Comparison of ENCODE assay signal across 1 cellular context in genomic region chr7:16091951-16092350, GRCh38.
TF ChIP-seq lines count a peak whose summit lies in the region.

No MANE protein-coding gene starts in this region.

TF ChIP-seq in IMR-90, 13 proteins besides CTCF, POLR2A, EP300 and RAD21 (continued from another document):
- TF ChIP-seq USF2 (IDR thresholded peaks at IDR 0.05; ENCODE audit: low read depth, low read length) (no peak), SMC3 (IDR thresholded peaks at IDR 0.05; ENCODE audit: low read depth, low read length) (no peak), CEBPB (IDR thresholded peaks at IDR 0.05; ENCODE audit: low read depth, low read length) (peak; percentile 81), NFE2L2 (IDR thresholded peaks at IDR 0.05; ENCODE audit: low read depth, low read length) (no peak), FOS (IDR thresholded peaks at IDR 0.05; ENCODE audit: low read depth, low read length) (no peak)
